Comparison of ENCODE assay signal across 8 cellular contexts in genomic region chr17:38868968-38869646, GRCh38. TPM values are rescaled to one million over a fixed set of nuclear protein-coding genes. Genes with fewer than 3 reads are reported as not detected.
DNase-seq lines count a peak whose midpoint lies in the region; ATAC-seq and TF ChIP-seq lines count a peak whose summit lies in the region.

No MANE protein-coding gene starts in this region.

- H3K79me2 ChIP-seq in Karpas-422 (ENCODE audit: low read length) (peaks cover 41% of the 10 kb centered on the region), fibroblast of lung (ENCODE audit: control insufficient read depth, insufficient read depth, low read length) (peaks cover 41% of the 10 kb centered on the region)

- peak overlapping the region; percentile 87 for H3K27ac ChIP-seq in Karpas-422 (ENCODE audit: low read length)
- peak overlapping the region; percentile 81 for H3K27ac ChIP-seq in fibroblast of lung (ENCODE audit: insufficient read depth, low read length)

- peaks cover 3% of the 10 kb centered on the region; the same call in 1 of the 2 replicates for H3K36me3 ChIP-seq in Karpas-422 (ENCODE audit: insufficient read depth, low read length)
- peaks cover 10% of the 10 kb centered on the region for H3K36me3 ChIP-seq in fibroblast of lung (ENCODE audit: control insufficient read depth, insufficient read depth, low read length)

- H3K9me3 ChIP-seq in Karpas-422 (ENCODE audit: low read length) (no peaks in the 10 kb centered on the region), fibroblast of lung (ENCODE audit: control insufficient read depth, insufficient read depth, low read depth, low read length) (no peaks in the 10 kb centered on the region)

- peak overlapping the region; percentile 93 for H2AFZ ChIP-seq in Karpas-422 (ENCODE audit: low read length)
- H2AFZ ChIP-seq in fibroblast of lung (ENCODE audit: low read length) = peak overlapping the region; percentile 51

- peak overlapping the region; percentile 85 for H3K4me3 Mint-ChIP-seq in activated T-helper 17 cell treated with anti-CD3 and anti-CD28 coated beads, Interleukin-2, amount 50 U/mL, for 72 hours
- H3K4me3 Mint-ChIP-seq in natural killer cell = peak overlapping the region; percentile 100

- TF ChIP-seq CTCF in fibroblast of lung (conservative IDR thresholded peaks at IDR 0.05 in 1 of 2, IDR thresholded peaks at IDR 0.05 in 1 of 2; ENCODE audit: low read depth in 1 of 2, low read length in 2 of 2) = peak in 1 of 2 donors; percentile 21
- TF ChIP-seq CTCF in natural killer cell (IDR thresholded peaks at IDR 0.05) = no peak

- peak overlapping the region; percentile 100 for H3K27ac Mint-ChIP-seq in activated T-helper 17 cell treated with anti-CD3 and anti-CD28 coated beads, Interleukin-2, amount 50 U/mL, for 72 hours
- H3K27ac Mint-ChIP-seq in natural killer cell = peak overlapping the region; percentile 96 to 98

- no peaks in the 10 kb centered on the region for H3K27me3 Mint-ChIP-seq in activated T-helper 17 cell treated with anti-CD3 and anti-CD28 coated beads, Interleukin-2, amount 50 U/mL, for 72 hours
- no peaks in the 10 kb centered on the region for H3K27me3 Mint-ChIP-seq in natural killer cell (ENCODE audit: low read depth in 2 of 2)

- peak overlapping the region; percentile 100 for H3K9ac ChIP-seq in Karpas-422 (ENCODE audit: low read length)
- H3K9ac ChIP-seq in fibroblast of lung (ENCODE audit: insufficient read depth, low read length) = peak overlapping the region; percentile 65

- peak; percentile 87 for DNase-seq in DMS79 treated with DMSO at 0.1 percent for 48 hours (lab: John Stamatoyannopoulos, UW)
- peak; percentile 94 for DNase-seq in Karpas-422
- peak; percentile 83 for DNase-seq in RPMI7951 (ENCODE audit: low read depth)
- peak; percentile 83 to 91 for DNase-seq in fibroblast of lung (ENCODE audit: low read depth in 2 of 2)
- peak; percentile 88 for DNase-seq in natural killer cell
- peak; percentile 83 for DNase-seq in stimulated activated naive CD4-positive, alpha-beta T cell treated with Interleukin-2 at 50 U/mL for 16 hours (lab: John Stamatoyannopoulos, UW)

- H3K4me3 ChIP-seq in Karpas-422 (ENCODE audit: low read length) (peak overlapping the region; percentile 99), fibroblast of lung (replicated peaks in 1 of 4; ENCODE audit: control extremely low read depth in 1 of 4, insufficient read depth in 1 of 4, low read depth in 3 of 4, low read length in 4 of 4) (peak overlapping the region; percentile 72 to 86 (median 76))

- peaks cover 3% of the 10 kb centered on the region; the same call in 1 of the 2 replicates for H4K20me1 ChIP-seq in Karpas-422 (ENCODE audit: insufficient read depth, low read depth, low read length)
- peaks cover 4% of the 10 kb centered on the region for H4K20me1 ChIP-seq in fibroblast of lung (ENCODE audit: control insufficient read depth, extremely low read depth, insufficient read depth, low read length)

- intact Hi-C loops in natural killer cell (cut with micrococcal nuclease) = loop anchor here (1.0 to 10.0 kb wide), 4 partner anchors 15 to 226 kb away; no protein-coding TSS in a partner anchor

- peak overlapping the region; percentile 87 for H3K4me2 ChIP-seq in Karpas-422 (ENCODE audit: low read depth, low read length, poor library complexity, severe bottlenecking)
- peak overlapping the region; percentile 94 for H3K4me2 ChIP-seq in fibroblast of lung (ENCODE audit: extremely low read depth, insufficient read depth, low read length)

- H3K4me1 Mint-ChIP-seq in activated T-helper 17 cell treated with anti-CD3 and anti-CD28 coated beads, Interleukin-2, amount 50 U/mL, for 72 hours = peaks cover 45% of the 10 kb centered on the region
- peaks cover 45 to 60% of the 10 kb centered on the region in 2 donors for H3K4me1 Mint-ChIP-seq in natural killer cell

- H3K27me3 ChIP-seq in Karpas-422 (ENCODE audit: low read length) (no peaks in the 10 kb centered on the region), fibroblast of lung (ENCODE audit: control insufficient read depth, insufficient read depth, low read length) (no peaks in the 10 kb centered on the region)

- ATAC-seq in GM21717 (IDR thresholded peaks at IDR 0.05; ENCODE audit: unreplicated experiment) = peak; percentile 29
- peak; percentile 65 for ATAC-seq in activated T-helper 17 cell treated with anti-CD3 and anti-CD28 coated beads, Interleukin-2, amount 50 U/mL, for 72 hours (replicated peaks)
- ATAC-seq in natural killer cell = peak; percentile 46 to 71 (median 65)

- no peaks in the 10 kb centered on the region for H3K9me2 ChIP-seq in Karpas-422 (replicated peaks; ENCODE audit: insufficient read depth, low read length)

- H3K4me1 ChIP-seq in Karpas-422 (ENCODE audit: low read length) (peaks cover 49% of the 10 kb centered on the region), fibroblast of lung (ENCODE audit: control insufficient read depth, extremely low read depth, insufficient read depth, low read length) (peaks cover 27% of the 10 kb centered on the region)

- peaks cover 61% of the 10 kb centered on the region for H3K36me3 Mint-ChIP-seq in activated T-helper 17 cell treated with anti-CD3 and anti-CD28 coated beads, Interleukin-2, amount 50 U/mL, for 72 hours (ENCODE audit: low read depth)
- H3K36me3 Mint-ChIP-seq in natural killer cell = no peaks in the 10 kb centered on the region

- no peaks in the 10 kb centered on the region for H3K9me3 Mint-ChIP-seq in activated T-helper 17 cell treated with anti-CD3 and anti-CD28 coated beads, Interleukin-2, amount 50 U/mL, for 72 hours
- no peaks in the 10 kb centered on the region for H3K9me3 Mint-ChIP-seq in natural killer cell

RNA-seq across cellular contexts. Expression of gene LASP1, which starts 0.8 kb away (rescaled TPM):
- 59.3 and 85.0 TPM in 2 replicates for total RNA-seq in Karpas-422 (2014; rRNA removed; shearing (Covaris generic); ENCODE audit: low replicate concordance)
- total RNA-seq in RPMI7951 (2014; rRNA removed; shearing (Covaris generic)) = 120 and 135 TPM in 2 replicates
- total RNA-seq in activated T-helper 17 cell treated with anti-CD3 and anti-CD28 coated beads, Interleukin-2, amount 50 U/mL, for 72 hours = 100 to 1,000 TPM; 116 to 172 TPM
- total RNA-seq in fibroblast of lung = 58.8 and 79.8 TPM in 2 replicates
- 159 and 208 TPM in 2 replicates for polyA plus RNA-seq in fibroblast of lung
- polyA plus RNA-seq in fibroblast of lung (2012) = 269 and 385 TPM in 2 replicates
- 446 and 572 TPM in 2 replicates for polyA minus RNA-seq in fibroblast of lung (ENCODE audit: low replicate concordance)
- 100 to 1,000 TPM; 293 to 363 (median 340) TPM for total RNA-seq in natural killer cell

RNA-seq across cellular contexts. Expression of gene RPL23, which starts 15.6 kb away (rescaled TPM):
- total RNA-seq in Karpas-422 (2014; rRNA removed; shearing (Covaris generic); ENCODE audit: low replicate concordance) = 2,394 and 2,712 TPM in 2 replicates
- total RNA-seq in RPMI7951 (2014; rRNA removed; shearing (Covaris generic)) = 1,124 and 1,333 TPM in 2 replicates
- total RNA-seq in activated T-helper 17 cell treated with anti-CD3 and anti-CD28 coated beads, Interleukin-2, amount 50 U/mL, for 72 hours = 1,000 to 10,000 TPM; 1,686 to 2,077 TPM
- total RNA-seq in fibroblast of lung = 1,552 and 2,520 TPM in 2 replicates
- polyA plus RNA-seq in fibroblast of lung = 2,492 and 2,693 TPM in 2 replicates
- 1,846 and 2,298 TPM in 2 replicates for polyA plus RNA-seq in fibroblast of lung (2012)
- polyA minus RNA-seq in fibroblast of lung (ENCODE audit: low replicate concordance) = 52.1 and 69.4 TPM in 2 replicates
- 100 to 1,000 TPM; 752 to 934 (median 923) TPM for total RNA-seq in natural killer cell

RNA-seq across cellular contexts. Expression of gene CWC25, which starts 44.0 kb away (rescaled TPM):
- 11.8 and 12.7 TPM in 2 replicates for total RNA-seq in Karpas-422 (2014; rRNA removed; shearing (Covaris generic); ENCODE audit: low replicate concordance)
- 7.2 and 7.6 TPM in 2 replicates for total RNA-seq in RPMI7951 (2014; rRNA removed; shearing (Covaris generic))
- 10 to 100 TPM; 28.1 to 37.1 TPM for total RNA-seq in activated T-helper 17 cell treated with anti-CD3 and anti-CD28 coated beads, Interleukin-2, amount 50 U/mL, for 72 hours
- total RNA-seq in fibroblast of lung = 9.8 and 10.9 TPM in 2 replicates
- polyA plus RNA-seq in fibroblast of lung = 14.4 and 15.6 TPM in 2 replicates
- polyA plus RNA-seq in fibroblast of lung (2012) = 12.4 and 14.6 TPM in 2 replicates
- polyA minus RNA-seq in fibroblast of lung (ENCODE audit: low replicate concordance) = 3.6 and 5.9 TPM in 2 replicates
- total RNA-seq in natural killer cell = 10 to 100 TPM; 63.8 to 79.4 (median 74.4) TPM

Comparison
In these comparisons a context has a peak if more than half of its experiments do, and no peak if none do; other contexts are left out.
1. Peak in every context shown above with its lines: DNase-seq, ATAC-seq, H3K4me3 ChIP-seq and H3K27ac ChIP-seq.